23 cellular contexts compared by ENCODE assay signal in genomic region chr6:387293-387694, GRCh38. TPM values are rescaled to one million over a fixed set of nuclear protein-coding genes. Genes with fewer than 3 reads are reported as not detected.
DNase-seq lines count a peak whose midpoint lies in the region; ATAC-seq, FAIRE-seq and TF ChIP-seq lines count a peak whose summit lies in the region.
"Had no signal": no experiment of that assay in that cellular context is flagged by ENCODE, and none has a peak within 500 bp of the region (broad histone marks: within the 10 kb centered on the region; RNA-seq: fewer than 3 reads in every experiment).

No MANE protein-coding gene starts in this region.

- CTCF ChIA-PET in K562 (lab: Yijun Ruan, JAX; ENCODE audit: low intra/inter-chr PET ratio): no interaction called here

- POLR2A ChIA-PET in K562 (lab: Yijun Ruan, JAX): no interaction called here

- peaks cover 52 to 72% of the 10 kb centered on the region in 2 experiments for H3K27me3 ChIP-seq in K562 (ENCODE audit: control insufficient read depth in 2 of 2, insufficient read depth in 2 of 2, low read length in 2 of 2)

- in situ Hi-C loops in K562 (cut with MboI): no loop called here

- H3K9me3 ChIP-seq in K562 (replicated peaks; ENCODE audit: control insufficient read depth, insufficient read depth, low read depth, low read length): no peaks in the 10 kb centered on the region; the same call in 1 of the 2 replicates
- H3K9me3 ChIP-seq: HAP-1, heart left ventricle, spleen, stomach, upper lobe of right lung had no signal

- H3K9me1 ChIP-seq in K562 (ENCODE audit: control insufficient read depth, insufficient read depth, low read length): no peaks in the 10 kb centered on the region

- TF ChIP-seq POLR2A in GM12891 (IDR thresholded peaks at IDR 0.05; ENCODE audit: low read depth, low read length) (no peak), K562 (conservative IDR thresholded peaks at IDR 0.05) (no peak)

- 1% methylated on average over 10 of the region's 10 CpGs for WGBS in K562 (ENCODE audit: insufficient coverage, low coverage, missing lambda C conversion rate)

- H3K4me1 Mint-ChIP-seq in HFFc6 (ENCODE audit: low read depth): peaks cover 5% of the 10 kb centered on the region; the same call in 1 of the 2 replicates
- H3K4me1 Mint-ChIP-seq in activated T-helper 1 cell treated with anti-CD3 and anti-CD28 coated beads, Interleukin-12 subunit alpha, Interleukin-12 subunit beta, Interleukin-2, Interleukin-4 antibody, amounts not matched to agents 30 ng/mL and 10 ng/mL and 1 ng/mL, durations not matched to agents 14 hours and 24 hours and 36 hours (ENCODE audit: low read depth): peaks cover 28% of the 10 kb centered on the region

- no TSS peak for BruUV-seq in K562 (replicated peaks; lab: Mats Ljungman, UMichigan)

- peaks cover 25% of the 10 kb centered on the region for H3K27me3 Mint-ChIP-seq in HFFc6 (ENCODE audit: insufficient read depth)
- peaks cover 5% of the 10 kb centered on the region for H3K27me3 Mint-ChIP-seq in activated T-helper 1 cell treated with anti-CD3 and anti-CD28 coated beads, Interleukin-12 subunit alpha, Interleukin-12 subunit beta, Interleukin-2, Interleukin-4 antibody, amounts not matched to agents 30 ng/mL and 10 ng/mL and 1 ng/mL, durations not matched to agents 14 hours and 24 hours and 36 hours (ENCODE audit: insufficient read depth)

- peaks cover 0 to 7% of the 10 kb centered on the region in 2 experiments; a peak in 1 of 5 replicates for H3K4me1 ChIP-seq in K562 (replicated peaks in 1 of 2; ENCODE audit: control insufficient read depth in 2 of 2, insufficient read depth in 2 of 2, low read length in 2 of 2)
- H3K4me1 ChIP-seq: HAP-1 had no signal

- TF ChIP-seq RAD21 in K562 (CRISPR knock-in tag; conservative IDR thresholded peaks at IDR 0.05 in 1 of 2, IDR thresholded peaks at IDR 0.05 in 1 of 2): no peak

- H3K27ac ChIP-seq in K562 (ENCODE audit: extremely low read depth, low read depth, low read length): no peak overlapping the region
- H3K27ac ChIP-seq: heart left ventricle, spleen, stomach, upper lobe of right lung had no signal

- no peak overlapping the region for H3K4me3 Mint-ChIP-seq in HFFc6
- no peak overlapping the region for H3K4me3 Mint-ChIP-seq in activated T-helper 1 cell treated with anti-CD3 and anti-CD28 coated beads, Interleukin-12 subunit alpha, Interleukin-12 subunit beta, Interleukin-2, Interleukin-4 antibody, amounts not matched to agents 30 ng/mL and 10 ng/mL and 1 ng/mL, durations not matched to agents 14 hours and 24 hours and 36 hours
- H3K4me3 Mint-ChIP-seq: activated CD8-positive, alpha-beta T cell treated with anti-CD3 and anti-CD28 coated beads, Interleukin-2, amount 10 ng/mL, durations not matched to agents 7 days and 5 days had no signal

- H3K79me2 ChIP-seq in K562 (ENCODE audit: control insufficient read depth, insufficient read depth, low read length): no peaks in the 10 kb centered on the region

- no peak overlapping the region for H3K9ac ChIP-seq in K562 (ENCODE audit: insufficient read depth in 1 of 2, low read depth in 2 of 2, low read length in 2 of 2)

- H2AFZ ChIP-seq in K562 (ENCODE audit: low read depth, low read length): no peak overlapping the region

- ATAC-seq in K562: no peak
- no peak for ATAC-seq in HG02938 (IDR thresholded peaks at IDR 0.05; ENCODE audit: unreplicated experiment)
- ATAC-seq: activated CD4-positive, CD25-positive, alpha-beta regulatory T cell treated with anti-CD3 and anti-CD28 coated beads, Interleukin-2, amount 50 U/mL, for 24 hours; activated CD8-positive, alpha-beta T cell treated with anti-CD3 and anti-CD28 coated beads, Interleukin-2, amount 10 ng/mL, durations not matched to agents 7 days and 5 days; esophagus mucosa; upper lobe of right lung had no signal

- no peak overlapping the region for H3K4me3 ChIP-seq in K562
- H3K4me3 ChIP-seq: HAP-1, heart left ventricle, spleen, stomach, upper lobe of right lung had no signal

- H3K27ac Mint-ChIP-seq in HFFc6: no peak overlapping the region
- H3K27ac Mint-ChIP-seq in activated T-helper 1 cell treated with anti-CD3 and anti-CD28 coated beads, Interleukin-12 subunit alpha, Interleukin-12 subunit beta, Interleukin-2, Interleukin-4 antibody, amounts not matched to agents 30 ng/mL and 10 ng/mL and 1 ng/mL, durations not matched to agents 14 hours and 24 hours and 36 hours: no peak overlapping the region
- H3K27ac Mint-ChIP-seq: activated CD8-positive, alpha-beta T cell treated with anti-CD3 and anti-CD28 coated beads, Interleukin-2, amount 10 ng/mL, durations not matched to agents 7 days and 5 days had no signal

- H3K9me3 Mint-ChIP-seq in HFFc6: no peaks in the 10 kb centered on the region
- H3K9me3 Mint-ChIP-seq in activated T-helper 1 cell treated with anti-CD3 and anti-CD28 coated beads, Interleukin-12 subunit alpha, Interleukin-12 subunit beta, Interleukin-2, Interleukin-4 antibody, amounts not matched to agents 30 ng/mL and 10 ng/mL and 1 ng/mL, durations not matched to agents 14 hours and 24 hours and 36 hours: no peaks in the 10 kb centered on the region

- no peak for DNase-seq in GM12891 (ENCODE audit: insufficient read length, low spot score)
- DNase-seq in HFFc6: peak; percentile 22
- DNase-seq in K562 (ENCODE audit: extremely low read depth in 1 of 4, low spot score in 3 of 4): no peak
- peak; percentile 47 for DNase-seq in iris pigment epithelial cell (ENCODE audit: low read depth)
- DNase-seq in stimulated activated naive CD4-positive, alpha-beta T cell treated with Interleukin-2 at 50 U/mL for 16 hours (lab: John Stamatoyannopoulos, UW): no peak
- DNase-seq in SW480 (ENCODE audit: low spot score): no peak
- DNase-seq in activated T-helper 1 cell treated with anti-CD3 and anti-CD28 coated beads, Interleukin-12 subunit alpha, Interleukin-12 subunit beta, Interleukin-2, Interleukin-4 antibody, amounts not matched to agents 30 ng/mL and 10 ng/mL and 1 ng/mL, durations not matched to agents 14 hours and 24 hours and 36 hours (ENCODE audit: low spot score): no peak
- DNase-seq: activated CD8-positive, alpha-beta T cell treated with anti-CD3 and anti-CD28 coated beads, Interleukin-2, amount 10 ng/mL, durations not matched to agents 7 days and 5 days; activated naive CD4-positive, alpha-beta T cell; activated T-cell treated with anti-CD3 and anti-CD28 coated beads, Interleukin-2, amount 50 U/mL, for 1 hour; amniotic stem cell; central memory CD4-positive, alpha-beta T cell; heart left ventricle; NCI-H1048; NCI-H187 treated with DMSO at 0.1 percent for 48 hours; spleen; stimulated activated CD4-positive, alpha-beta T cell treated with anti-CD3 and anti-CD28 coated beads, Interleukin-4, amount 100 ng/mL, for 24 hours; stomach; upper lobe of right lung had no signal

- H3K36me3 ChIP-seq in K562 (ENCODE audit: control insufficient read depth, insufficient read depth, low read length): no peaks in the 10 kb centered on the region
- H3K36me3 ChIP-seq: HAP-1, heart left ventricle, spleen, stomach, upper lobe of right lung had no signal

- FAIRE-seq in GM12891 (lab: Jason Lieb, UNC) (peak; percentile 33), K562 (lab: Jason Lieb, UNC) (no peak)

- H4K20me1 ChIP-seq in K562 (replicated peaks; ENCODE audit: control insufficient read depth, insufficient read depth, low read length): peaks cover 8% of the 10 kb centered on the region; the same call in 1 of the 2 replicates

- H3K36me3 Mint-ChIP-seq in HFFc6 (ENCODE audit: low read depth): no peaks in the 10 kb centered on the region
- peaks cover 2% of the 10 kb centered on the region for H3K36me3 Mint-ChIP-seq in activated T-helper 1 cell treated with anti-CD3 and anti-CD28 coated beads, Interleukin-12 subunit alpha, Interleukin-12 subunit beta, Interleukin-2, Interleukin-4 antibody, amounts not matched to agents 30 ng/mL and 10 ng/mL and 1 ng/mL, durations not matched to agents 14 hours and 24 hours and 36 hours (ENCODE audit: low read depth)

- H3K4me2 ChIP-seq in K562 (ENCODE audit: insufficient read depth, low read length): no peak overlapping the region

- no peak for TF ChIP-seq EP300 in K562 (IDR thresholded peaks at IDR 0.05; ENCODE audit: low read length)

- intact Hi-C loops in K562 (cut with micrococcal nuclease): no loop called here
- intact Hi-C loops in activated T-helper 1 cell treated with anti-CD3 and anti-CD28 coated beads, Interleukin-12 subunit alpha, Interleukin-12 subunit beta, Interleukin-2, Interleukin-4 antibody, amounts not matched to agents 30 ng/mL and 10 ng/mL and 1 ng/mL, durations not matched to agents 14 hours and 24 hours and 36 hours (cut with micrococcal nuclease): no loop called here

- TF ChIP-seq CTCF in HFFc6 (IDR thresholded peaks at IDR 0.05) (no peak), K562 (IDR thresholded peaks at IDR 0.05 in 2 of 3, conservative IDR thresholded peaks at IDR 0.05 in 1 of 3; ENCODE audit: insufficient read depth in 2 of 3, low read depth in 1 of 3, low read length in 3 of 3) (no peak)

TF ChIP-seq in GM12891, 5 proteins besides CTCF, POLR2A, EP300 and RAD21 (continues in another document):
- TF ChIP-seq TAF1 (IDR thresholded peaks at IDR 0.05; ENCODE audit: low read depth, low read length): no peak

TF ChIP-seq in K562, 482 proteins besides CTCF, POLR2A, EP300 and RAD21 (continues in another document):
- no peak for TF ChIP-seq ZNF316 (IDR thresholded peaks at IDR 0.05)

RNA-seq across cellular contexts. Expression of gene IRF4, which starts 4.3 kb away (rescaled TPM):
- polyA plus RNA-seq in GM12891 (2012; ENCODE audit: low read depth, missing spikeins): 240 TPM
- not detected for total RNA-seq in HFFc6 (2021; fragmentation: NEBNext Ultra II Directional; extraction: Animal tissue kit (Norgen Biotek cat#: 25700))
- total RNA-seq in K562 (2011; cell fraction: chromatin; rRNA removed; ENCODE audit: low replicate concordance): not detected in 2 replicates
- not detected in 2 replicates for total RNA-seq in K562 (2011; cell fraction: nucleolus; rRNA removed)
- total RNA-seq in K562 (2011; cell fraction: nucleoplasm; rRNA removed): not detected in 2 replicates
- total RNA-seq in K562 (2014; rRNA removed): 0.09 TPM in 1 of 2 replicates, not detected in the other
- not detected in 2 replicates for total RNA-seq in K562 (2014; rRNA removed; fragmentation: Illumina TruSeq; extraction: Trizol)
- total RNA-seq in K562 (2015; rRNA removed; fragmentation: Illumina TruSeq; extraction: Trizol): not detected in 2 replicates
- total RNA-seq in K562 (2021): 0.33 and 1.3 TPM in 2 replicates
- polyA plus RNA-seq in K562 (2011; rRNA removed): 0.03 TPM in 1 of 2 replicates, not detected in the other
- polyA plus RNA-seq in K562 (2011; cell fraction: cytosol; rRNA removed): 0.32 TPM in 1 of 2 replicates, not detected in the other
- polyA plus RNA-seq in K562 (2011; cell fraction: nucleus; rRNA removed): not detected in 2 replicates
- 0.06 and 0.12 TPM in 2 replicates for polyA plus RNA-seq in K562 (2012)
- polyA plus RNA-seq in K562 (2014; fragmentation: Illumina TruSeq; extraction: Trizol): 0.46 TPM in 1 of 2 replicates, not detected in the other
- polyA plus RNA-seq in K562 (2014; fragmentation: Nextera tagmentation; extraction: Ambion mirVana): not detected
- polyA plus RNA-seq in K562 (2014; rRNA removed): 0.05 TPM in 1 of 2 replicates, not detected in the other
- 0.04 and 0.78 TPM in 2 replicates for polyA minus RNA-seq in K562 (2011; rRNA and poly(A)+ RNA removed)
- not detected in 2 replicates for polyA minus RNA-seq in K562 (2011; cell fraction: cytosol; rRNA and poly(A)+ RNA removed)
- not detected in 2 replicates for polyA minus RNA-seq in K562 (2011; cell fraction: nucleus; rRNA and poly(A)+ RNA removed)
- 911 and 929 TPM in 2 replicates for total RNA-seq in activated T-helper 1 cell treated with anti-CD3 and anti-CD28 coated beads, Interleukin-12 subunit alpha, Interleukin-12 subunit beta, Interleukin-2, Interleukin-4 antibody, amounts not matched to agents 30 ng/mL and 10 ng/mL and 1 ng/mL, durations not matched to agents 14 hours and 24 hours and 36 hours

Comparison
In these comparisons a context has a peak if more than half of its experiments do, and no peak if none do; other contexts are left out.
1. DNase-seq: peak in HFFc6 (single experiment) and iris pigment epithelial cell (single experiment); none in GM12891 (single experiment), K562 (0 of 4), stimulated activated naive CD4-positive, alpha-beta T cell treated with Interleukin-2 at 50 U/mL for 16 hours (single experiment), SW480 (single experiment) and activated T-helper 1 cell treated with anti-CD3 and anti-CD28 coated beads, Interleukin-12 subunit alpha, Interleukin-12 subunit beta, Interleukin-2, Interleukin-4 antibody, amounts not matched to agents 30 ng/mL and 10 ng/mL and 1 ng/mL, durations not matched to agents 14 hours and 24 hours and 36 hours (single experiment).
2. RNA of gene IRF4, which starts 4.3 kb away (total RNA-seq): 911 to 929 TPM in activated T-helper 1 cell treated with anti-CD3 and anti-CD28 coated beads, Interleukin-12 subunit alpha, Interleukin-12 subunit beta, Interleukin-2, Interleukin-4 antibody, amounts not matched to agents 30 ng/mL and 10 ng/mL and 1 ng/mL, durations not matched to agents 14 hours and 24 hours and 36 hours; 0.09 to 1.3 TPM in K562 and not detected in HFFc6; every median in the first group is over 100 times any median in the second.